Comparison of ENCODE assay signal across 1 cellular context in the genomic region with DNA sequence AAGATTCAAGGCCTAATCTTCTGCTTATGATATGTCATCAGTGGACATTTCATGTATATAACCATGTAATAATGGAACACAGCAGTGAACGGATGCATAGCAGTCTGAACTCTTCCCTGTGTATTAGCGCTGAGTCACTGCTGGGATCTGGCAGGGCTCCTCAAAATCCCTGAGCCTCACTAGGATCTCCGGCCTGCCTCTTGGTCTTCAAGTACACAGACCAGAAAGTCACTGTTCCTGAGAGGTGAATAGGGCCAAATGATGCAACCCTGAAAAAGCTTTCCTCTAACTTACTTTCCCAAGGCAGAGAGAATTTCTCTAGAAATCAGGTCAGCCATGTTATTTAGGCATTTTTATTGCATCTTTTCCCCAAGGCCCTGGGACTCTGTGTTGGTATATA.
TF ChIP-seq lines count a peak whose summit lies in the region.

No MANE protein-coding gene starts in this region.

TF ChIP-seq in HepG2, 621 proteins besides CTCF, POLR2A, EP300 and RAD21:
- TF ChIP-seq, protein P1, sequence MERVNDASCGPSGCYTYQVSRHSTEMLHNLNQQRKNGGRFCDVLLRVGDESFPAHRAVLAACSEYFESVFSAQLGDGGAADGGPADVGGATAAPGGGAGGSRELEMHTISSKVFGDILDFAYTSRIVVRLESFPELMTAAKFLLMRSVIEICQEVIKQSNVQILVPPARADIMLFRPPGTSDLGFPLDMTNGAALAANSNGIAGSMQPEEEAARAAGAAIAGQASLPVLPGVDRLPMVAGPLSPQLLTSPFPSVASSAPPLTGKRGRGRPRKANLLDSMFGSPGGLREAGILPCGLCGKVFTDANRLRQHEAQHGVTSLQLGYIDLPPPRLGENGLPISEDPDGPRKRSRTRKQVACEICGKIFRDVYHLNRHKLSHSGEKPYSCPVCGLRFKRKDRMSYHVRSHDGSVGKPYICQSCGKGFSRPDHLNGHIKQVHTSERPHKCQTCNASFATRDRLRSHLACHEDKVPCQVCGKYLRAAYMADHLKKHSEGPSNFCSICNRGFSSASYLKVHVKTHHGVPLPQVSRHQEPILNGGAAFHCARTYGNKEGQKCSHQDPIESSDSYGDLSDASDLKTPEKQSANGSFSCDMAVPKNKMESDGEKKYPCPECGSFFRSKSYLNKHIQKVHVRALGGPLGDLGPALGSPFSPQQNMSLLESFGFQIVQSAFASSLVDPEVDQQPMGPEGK (CRISPR knock-in tag; IDR thresholded peaks at IDR 0.05), result no peak
- TF ChIP-seq, protein P2, sequence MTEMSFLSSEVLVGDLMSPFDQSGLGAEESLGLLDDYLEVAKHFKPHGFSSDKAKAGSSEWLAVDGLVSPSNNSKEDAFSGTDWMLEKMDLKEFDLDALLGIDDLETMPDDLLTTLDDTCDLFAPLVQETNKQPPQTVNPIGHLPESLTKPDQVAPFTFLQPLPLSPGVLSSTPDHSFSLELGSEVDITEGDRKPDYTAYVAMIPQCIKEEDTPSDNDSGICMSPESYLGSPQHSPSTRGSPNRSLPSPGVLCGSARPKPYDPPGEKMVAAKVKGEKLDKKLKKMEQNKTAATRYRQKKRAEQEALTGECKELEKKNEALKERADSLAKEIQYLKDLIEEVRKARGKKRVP (CRISPR knock-in tag; IDR thresholded peaks at IDR 0.05), result peak in 1 of 2 experiments; percentile 46; a peak in 2 of 4 replicates
- TF ChIP-seq NFE2L2 (IDR thresholded peaks at IDR 0.05; ENCODE audit: low read length) (peak; percentile 52; the same call in 1 of the 2 replicates), CEBPG (CRISPR knock-in tag; IDR thresholded peaks at IDR 0.05) (peak; percentile 4; the same call in 1 of the 2 replicates), NFE2 (CRISPR knock-in tag; IDR thresholded peaks at IDR 0.05) (0 out of 2 replicates have a peak, but pooled peaks have one; percentile 48)
- TF ChIP-seq, protein P3, sequence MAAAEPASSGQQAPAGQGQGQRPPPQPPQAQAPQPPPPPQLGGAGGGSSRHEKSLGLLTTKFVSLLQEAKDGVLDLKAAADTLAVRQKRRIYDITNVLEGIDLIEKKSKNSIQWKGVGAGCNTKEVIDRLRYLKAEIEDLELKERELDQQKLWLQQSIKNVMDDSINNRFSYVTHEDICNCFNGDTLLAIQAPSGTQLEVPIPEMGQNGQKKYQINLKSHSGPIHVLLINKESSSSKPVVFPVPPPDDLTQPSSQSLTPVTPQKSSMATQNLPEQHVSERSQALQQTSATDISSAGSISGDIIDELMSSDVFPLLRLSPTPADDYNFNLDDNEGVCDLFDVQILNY (CRISPR knock-in tag; conservative IDR thresholded peaks at IDR 0.05), result no peak
